10 cellular contexts compared by ENCODE assay signal in genomic region chr7:36208406-36208805, GRCh38. TPM values are rescaled to one million over a fixed set of nuclear protein-coding genes. Genes with fewer than 3 reads are reported as not detected.
A peak's percentile ranks its signal among the peaks of the same experiment; 100 is the strongest.
DNase-seq lines count a peak whose midpoint lies in the region; ATAC-seq and TF ChIP-seq lines count a peak whose summit lies in the region.
"Had no signal": no experiment of that assay in that cellular context is flagged by ENCODE, and none has a peak within 500 bp of the region (broad histone marks: within the 10 kb centered on the region; RNA-seq: fewer than 3 reads in every experiment).

No MANE protein-coding gene starts in this region.

- no peaks in the 10 kb centered on the region for H3K79me2 ChIP-seq in mammary epithelial cell (ENCODE audit: insufficient read depth, low read length)

- H4K5ac ChIP-seq in IMR-90 (ENCODE audit: low read depth, low read length), result peak overlapping the region; percentile 87

- peak overlapping the region; percentile 62 for H2AFZ ChIP-seq in IMR-90 (replicated peaks; ENCODE audit: low read length, poor library complexity)
- H2AFZ ChIP-seq in mammary epithelial cell (ENCODE audit: low read depth, low read length), result peak overlapping the region; percentile 48

- peak overlapping the region; percentile 99 for H2BK120ac ChIP-seq in IMR-90 (ENCODE audit: low read depth, low read length)

- H2BK15ac ChIP-seq in IMR-90 (ENCODE audit: low read depth, low read length), result peak overlapping the region; percentile 86; the same call in 2 of the 3 replicates

- no peak for TF ChIP-seq POLR2A in IMR-90 (IDR thresholded peaks at IDR 0.05; ENCODE audit: low read depth, low read length)

- H2AK5ac ChIP-seq in IMR-90 (ENCODE audit: low read depth, low read length), result peak overlapping the region; percentile 98

- no peak for TF ChIP-seq RAD21 in IMR-90 (IDR thresholded peaks at IDR 0.05; ENCODE audit: low read length)

- peak overlapping the region; percentile 68 to 78 (median 78) for H3K27ac Mint-ChIP-seq in nephron

- H3K4me1 Mint-ChIP-seq in nephron, result peaks cover 77% of the 10 kb centered on the region

- no TSS peak for BruUV-seq in IMR-90 (replicated peaks; lab: Mats Ljungman, UMichigan)
- BruUV-seq in mammary epithelial cell (replicated peaks; lab: Mats Ljungman, UMichigan), result no TSS peak

- H3K56ac ChIP-seq in IMR-90 (ENCODE audit: extremely low read depth, insufficient read depth, low read length), result peak overlapping the region; percentile 94

- peak overlapping the region; percentile 18 for H3K4me2 ChIP-seq in IMR-90 (ENCODE audit: low read depth, low read length)
- H3K4me2 ChIP-seq in mammary epithelial cell (ENCODE audit: insufficient read depth, low read depth, low read length), result no peak overlapping the region

- no peaks in the 10 kb centered on the region for H3K27me3 ChIP-seq in AG04450 (ENCODE audit: control insufficient read depth, insufficient read depth, low read length)
- H3K27me3 ChIP-seq in IMR-90 (ENCODE audit: control insufficient read depth, insufficient read depth, low read length), result no peaks in the 10 kb centered on the region
- H3K27me3 ChIP-seq in mammary epithelial cell (ENCODE audit: insufficient read depth, low read length), result no peaks in the 10 kb centered on the region

- no peak for TF ChIP-seq CTCF in AG04450 (IDR thresholded peaks at IDR 0.05; ENCODE audit: low read depth, low read length)
- TF ChIP-seq CTCF in IMR-90 (conservative IDR thresholded peaks at IDR 0.05; ENCODE audit: low read depth, low read length), result no peak
- TF ChIP-seq CTCF in mammary epithelial cell (conservative IDR thresholded peaks at IDR 0.05 in 1 of 2, IDR thresholded peaks at IDR 0.05 in 1 of 2; ENCODE audit: extremely low read depth in 1 of 2, insufficient read depth in 1 of 2, low read depth in 1 of 2, low read length in 2 of 2), result no peak
- TF ChIP-seq CTCF in nephron (IDR thresholded peaks at IDR 0.05; ENCODE audit: unreplicated experiment in 3 of 3), result no peak

- H2BK5ac ChIP-seq in IMR-90 (ENCODE audit: low read depth, low read length, poor library complexity, severe bottlenecking), result peak overlapping the region; percentile 99

- peak overlapping the region; percentile 93 for H4K91ac ChIP-seq in IMR-90 (ENCODE audit: insufficient read depth, low read depth, low read length)

- H4K8ac ChIP-seq in IMR-90 (ENCODE audit: low read depth in 2 of 2, low read length in 2 of 2), result peak overlapping the region; percentile 25 to 94

- peak overlapping the region; percentile 97 for H2BK20ac ChIP-seq in IMR-90 (ENCODE audit: low read depth, low read length)

- DNase-seq in AG04450 (ENCODE audit: low read depth, low spot score) (no peak), IMR-90 (peak; percentile 41), mammary epithelial cell (no peak), SW480 (ENCODE audit: low spot score) (no peak)
- no peak for DNase-seq in activated CD4-positive, alpha-beta T cell treated with anti-CD3 and anti-CD28 coated beads for 48 hours
- DNase-seq: activated CD8-positive, alpha-beta memory T cell treated with anti-CD3 and anti-CD28 coated beads for 24 hours had no signal

- H3K9me3 Mint-ChIP-seq in nephron, result no peaks in the 10 kb centered on the region

- no peaks in the 10 kb centered on the region for H3K36me3 Mint-ChIP-seq in nephron (ENCODE audit: low read depth)

- peak overlapping the region; percentile 90 for H3K18ac ChIP-seq in IMR-90 (ENCODE audit: low read depth, low read length)

- peak overlapping the region; percentile 98 for H3K23ac ChIP-seq in IMR-90 (ENCODE audit: low read depth, low read length)

- H3K27ac ChIP-seq in AG04450 (ENCODE audit: low read depth, low read length) (peak overlapping the region; percentile 96), IMR-90 (ENCODE audit: insufficient read depth, low read length) (peak overlapping the region; percentile 99), mammary epithelial cell (ENCODE audit: insufficient read depth, low read depth, low read length) (no peak overlapping the region)

- POLR2A ChIA-PET in AG04450 (lab: Yijun Ruan, JAX) (interaction anchor here (1.6 kb wide), 1 partner anchor 95 kb away, joined by 3 read pairs; no protein-coding TSS in a partner anchor), IMR-90 (lab: Charles Lee; ENCODE audit: unreplicated experiment) (no interaction called here)

- H3K9me3 ChIP-seq in AG04450 (ENCODE audit: control insufficient read depth, insufficient read depth, low read length) (no peaks in the 10 kb centered on the region), IMR-90 (ENCODE audit: control insufficient read depth, insufficient read depth, low read length) (no peaks in the 10 kb centered on the region), mammary epithelial cell (replicated peaks; ENCODE audit: insufficient read depth, low read length) (no peaks in the 10 kb centered on the region)
- H3K9me3 ChIP-seq: HAP-1 had no signal

- peak overlapping the region; percentile 68 for H3K9ac ChIP-seq in IMR-90 (ENCODE audit: low read depth, low read length)
- no peak overlapping the region for H3K9ac ChIP-seq in mammary epithelial cell (ENCODE audit: insufficient read depth, low read length)

- H2AK9ac ChIP-seq in IMR-90 (replicated peaks; ENCODE audit: low read depth, low read length, poor library complexity), result peak overlapping the region; percentile 92

- H3K4me1 ChIP-seq in IMR-90 (ENCODE audit: control insufficient read depth, insufficient read depth, low read length), result peaks cover 55% of the 10 kb centered on the region
- H3K4me1 ChIP-seq in mammary epithelial cell (ENCODE audit: insufficient read depth, low read length), result peaks cover 7% of the 10 kb centered on the region

- H3K9me1 ChIP-seq in IMR-90 (ENCODE audit: insufficient read depth, low read length), result peaks cover 51% of the 10 kb centered on the region

- peak overlapping the region; percentile 97 for H3K4ac ChIP-seq in IMR-90 (ENCODE audit: low read depth, low read length)

- dilution Hi-C loops in IMR-90 (cut with HindIII; ENCODE audit: low sequenced_read_pairs, unreplicated experiment) (no loop called here), mammary epithelial cell (cut with HindIII; ENCODE audit: low sequenced_read_pairs) (loop anchor here (10.0 kb wide), 1 partner anchor 594 kb away; no protein-coding TSS in a partner anchor)

- H3K4me3 ChIP-seq in AG04450 (ENCODE audit: low read depth, low read length) (no peak overlapping the region), IMR-90 (ENCODE audit: insufficient read depth, low read depth, low read length) (no peak overlapping the region), mammary epithelial cell (replicated peaks in 1 of 3; ENCODE audit: insufficient read depth in 1 of 3, low read depth in 2 of 3, low read length in 3 of 3) (no peak overlapping the region)
- H3K4me3 ChIP-seq: HAP-1 had no signal

- peaks cover 27 to 71% of the 10 kb centered on the region in 2 experiments for H3K79me1 ChIP-seq in IMR-90 (ENCODE audit: low read depth in 1 of 2, low read length in 2 of 2)

- CTCF ChIA-PET in AG04450 (lab: Charles Lee), result no interaction called here
- CTCF ChIA-PET in IMR-90 (lab: Yijun Ruan, JAX), result interaction anchor here (1.2 kb wide), 1 partner anchor 84 kb away, joined by 3 read pairs; no protein-coding TSS in a partner anchor
- CTCF ChIA-PET in mammary epithelial cell (lab: Charles Lee; ENCODE audit: low non-redundant PET), result no interaction called here

- no peaks in the 10 kb centered on the region for H3K27me3 Mint-ChIP-seq in nephron (ENCODE audit: low read depth)

- no peak overlapping the region for H3K4me3 Mint-ChIP-seq in nephron

- in situ Hi-C loops in IMR-90 (cut with MboI; ENCODE audit: low sequenced_read_pairs), result no loop called here
- in situ Hi-C loops in mammary epithelial cell (cut with MboI; ENCODE audit: low sequenced_read_pairs in 2 of 2), result no loop called here

- peak overlapping the region; percentile 91 for H3K14ac ChIP-seq in IMR-90 (replicated peaks; ENCODE audit: low read depth, low read length)

- H4K20me1 ChIP-seq in IMR-90 (ENCODE audit: insufficient read depth, low read length) (no peaks in the 10 kb centered on the region), mammary epithelial cell (ENCODE audit: insufficient read depth, low read length) (no peaks in the 10 kb centered on the region)

- H3K36me3 ChIP-seq in IMR-90 (ENCODE audit: control insufficient read depth, insufficient read depth, low read length), result no peaks in the 10 kb centered on the region
- no peaks in the 10 kb centered on the region for H3K36me3 ChIP-seq in mammary epithelial cell (ENCODE audit: insufficient read depth, low read length)
- H3K36me3 ChIP-seq: HAP-1 had no signal

- intact Hi-C loops in IMR-90 (cut with micrococcal nuclease) (loop anchor here (5.0 kb wide), 2 partner anchors 51 to 74 kb away; no protein-coding TSS in a partner anchor), mammary epithelial cell (cut with micrococcal nuclease) (no loop called here)

- peak; percentile 24 for ATAC-seq in IMR-90 (ENCODE audit: low read depth)
- no peak for ATAC-seq in HG03095 (IDR thresholded peaks at IDR 0.05; ENCODE audit: unreplicated experiment)
- ATAC-seq in HG02852 (IDR thresholded peaks at IDR 0.05; ENCODE audit: unreplicated experiment), result no peak

TF ChIP-seq in IMR-90, 13 proteins besides CTCF, POLR2A, EP300 and RAD21 (continues in another document):
- TF ChIP-seq CEBPB (IDR thresholded peaks at IDR 0.05; ENCODE audit: low read depth, low read length) (no peak), MXI1 (IDR thresholded peaks at IDR 0.05; ENCODE audit: borderline replicate concordance, low read depth, low read length) (0 out of 2 replicates have a peak, but pooled peaks have one; percentile 19)
- TF ChIP-seq, protein P1, sequence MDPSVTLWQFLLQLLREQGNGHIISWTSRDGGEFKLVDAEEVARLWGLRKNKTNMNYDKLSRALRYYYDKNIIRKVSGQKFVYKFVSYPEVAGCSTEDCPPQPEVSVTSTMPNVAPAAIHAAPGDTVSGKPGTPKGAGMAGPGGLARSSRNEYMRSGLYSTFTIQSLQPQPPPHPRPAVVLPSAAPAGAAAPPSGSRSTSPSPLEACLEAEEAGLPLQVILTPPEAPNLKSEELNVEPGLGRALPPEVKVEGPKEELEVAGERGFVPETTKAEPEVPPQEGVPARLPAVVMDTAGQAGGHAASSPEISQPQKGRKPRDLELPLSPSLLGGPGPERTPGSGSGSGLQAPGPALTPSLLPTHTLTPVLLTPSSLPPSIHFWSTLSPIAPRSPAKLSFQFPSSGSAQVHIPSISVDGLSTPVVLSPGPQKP (IDR thresholded peaks at IDR 0.05; ENCODE audit: borderline replicate concordance, low read depth, low read length), result no peak

RNA-seq across cellular contexts. Expression of gene EEPD1, which starts 55.4 kb away (rescaled TPM):
- polyA plus RNA-seq in AG04450 (2011; rRNA removed) (21.1 and 22.7 TPM in 2 replicates), IMR-90 (2012; rRNA removed) (13.9 and 15.2 TPM in 2 replicates), mammary epithelial cell (1.5 TPM)
- polyA minus RNA-seq in AG04450 (2011; rRNA and poly(A)+ RNA removed), result 20.0 and 22.8 TPM in 2 replicates
- total RNA-seq in IMR-90 (2012; rRNA removed) (7.3 and 8.1 TPM in 2 replicates), mammary epithelial cell (1 to 10 TPM; 1.9 to 2.0 TPM)
- polyA plus RNA-seq in IMR-90 (2012; cell fraction: cytosol; rRNA removed), result 8.0 and 14.9 TPM in 2 replicates
- 39.3 and 53.7 TPM in 2 replicates for polyA plus RNA-seq in IMR-90 (2012; cell fraction: nucleus; rRNA removed; ENCODE audit: low replicate concordance)
- polyA minus RNA-seq in mammary epithelial cell, result 0.21 TPM
